Comparison of ENCODE assay signal across 1 cellular context in genomic region chr3:64954995-64955636, GRCh38.
TF ChIP-seq lines count a peak whose summit lies in the region.

No MANE protein-coding gene starts in this region.

TF ChIP-seq in endothelial cell of umbilical vein, 7 proteins besides CTCF, POLR2A, EP300 and RAD21 (continued from another document):
- TF ChIP-seq MAX (IDR thresholded peaks at IDR 0.05; ENCODE audit: insufficient read depth, insufficient read length) (no peak), FOS (IDR thresholded peaks at IDR 0.05; ENCODE audit: borderline replicate concordance, insufficient read depth, low read length) (peak; percentile 18), POLR2AphosphoS5 (IDR thresholded peaks at IDR 0.05; ENCODE audit: insufficient read depth, low read depth, low read length) (no peak), EZH2 (IDR thresholded peaks at IDR 0.05; ENCODE audit: borderline replicate concordance, low read depth, low read length, severe bottlenecking) (no peak)
